Comparison of ENCODE assay signal across 10 cellular contexts in genomic region chr10:34504534-34504933, GRCh38.
DNase-seq lines count a peak whose midpoint lies in the region; ATAC-seq and TF ChIP-seq lines count a peak whose summit lies in the region.
"Had no signal": no experiment of that assay in that cellular context is flagged by ENCODE, and none has a peak within 500 bp of the region (broad histone marks: within the 10 kb centered on the region; RNA-seq: fewer than 3 reads in every experiment).

No MANE protein-coding gene starts in this region.

- H2BK15ac ChIP-seq in H9 (ENCODE audit: low read depth, low read length) = no peak overlapping the region

- H3K79me1 ChIP-seq in H9 (ENCODE audit: insufficient read depth, low read depth, low read length, poor library complexity, severe bottlenecking) = no peaks in the 10 kb centered on the region

- H2BK5ac ChIP-seq in H9 (ENCODE audit: insufficient read length, low read length) = no peak overlapping the region

- POLR2A ChIA-PET in GM10248 (lab: Yijun Ruan, JAX) = no interaction called here

- H2AK5ac ChIP-seq in H9 (ENCODE audit: insufficient read length, low read length) = no peak overlapping the region

- peaks cover 0 to 7% (median 5%) of the 10 kb centered on the region in 3 experiments; a peak in 2 of 7 replicates for H3K36me3 Mint-ChIP-seq in H9 (ENCODE audit: insufficient read depth in 1 of 3, low read depth in 3 of 3)
- H3K36me3 Mint-ChIP-seq in immature natural killer cell = no peaks in the 10 kb centered on the region

- H2BK12ac ChIP-seq in H9 (ENCODE audit: insufficient read length, low read depth, low read length) = no peak overlapping the region

- H2AFZ ChIP-seq in H9 (ENCODE audit: low read length) = no peak overlapping the region

- CTCF ChIA-PET in GM10248 (lab: Yijun Ruan, JAX) = no interaction called here

- no peak overlapping the region for H3K56ac ChIP-seq in H9 (ENCODE audit: insufficient read length, low read depth, low read length)

- peak; percentile 78 for ATAC-seq in SK-N-SH treated with all-trans-retinoic acid at 6 μM for 48 hours

- H3K4me3 ChIP-seq in left ventricle myocardium inferior (no peak overlapping the region), testis (no peak overlapping the region)

- no peak overlapping the region for H4K8ac ChIP-seq in H9 (replicated peaks; ENCODE audit: insufficient read length, low read depth, low read length)

- no peak overlapping the region for H2BK120ac ChIP-seq in H9 (ENCODE audit: low read depth, low read length, poor library complexity, severe bottlenecking)

- H3K4me1 Mint-ChIP-seq in H9 (peaks cover 22 to 39% of the 10 kb centered on the region in 2 experiments), immature natural killer cell (no peaks in the 10 kb centered on the region)

- H3K23me2 ChIP-seq in H9 (ENCODE audit: insufficient read length, low read depth, low read length, poor library complexity, severe bottlenecking) = no peaks in the 10 kb centered on the region

- H3K9me3 ChIP-seq in H9 (ENCODE audit: control insufficient read depth, low read depth, low read length) (no peaks in the 10 kb centered on the region), left ventricle myocardium inferior (replicated peaks) (no peaks in the 10 kb centered on the region), testis (no peaks in the 10 kb centered on the region)

- H2BK20ac ChIP-seq in H9 (ENCODE audit: low read depth, low read length, poor library complexity, severe bottlenecking) = no peak overlapping the region

- H3K4ac ChIP-seq in H9 (ENCODE audit: low read depth, low read length) = no peak overlapping the region

- no peak overlapping the region for H3T11ph ChIP-seq in H9 (ENCODE audit: low read length)

- H3K27ac ChIP-seq in H9 (ENCODE audit: insufficient read length, low read depth, low read length) (no peak overlapping the region), left ventricle myocardium inferior (replicated peaks) (peak overlapping the region; percentile 17), testis (no peak overlapping the region)

- peaks cover 2% of the 10 kb centered on the region; the same call in 1 of the 2 replicates for H3K79me2 ChIP-seq in H9 (ENCODE audit: insufficient read depth, low read length)

- H3K27me3 ChIP-seq in H9 (ENCODE audit: insufficient read depth, low read length) = no peaks in the 10 kb centered on the region
- no peaks in the 10 kb centered on the region for H3K27me3 ChIP-seq in left ventricle myocardium inferior (ENCODE audit: low read depth)
- no peaks in the 10 kb centered on the region for H3K27me3 ChIP-seq in testis

- TF ChIP-seq CTCF in H9 (conservative IDR thresholded peaks at IDR 0.05) (no peak), left ventricle myocardium inferior (IDR thresholded peaks at IDR 0.05; ENCODE audit: borderline replicate concordance) (no peak), GM10248 (IDR thresholded peaks at IDR 0.05; ENCODE audit: control extremely low read depth, extremely low read depth, low read depth, missing control alignments) (no peak), testis (IDR thresholded peaks at IDR 0.05) (no peak)

- TF ChIP-seq POLR2A in testis (IDR thresholded peaks at IDR 0.05) = no peak

- H3K9me3 Mint-ChIP-seq in H9 = no peaks in the 10 kb centered on the region
- H3K9me3 Mint-ChIP-seq in immature natural killer cell = no peaks in the 10 kb centered on the region

- H3K36me3 ChIP-seq in left ventricle myocardium inferior = no peaks in the 10 kb centered on the region
- H3K36me3 ChIP-seq in testis (ENCODE audit: low read depth, missing control alignments) = no peaks in the 10 kb centered on the region

- H4K5ac ChIP-seq in H9 (ENCODE audit: insufficient read length, low read depth, low read length) = no peak overlapping the region

- H4K20me1 ChIP-seq in H9 (ENCODE audit: control insufficient read depth, insufficient read depth, insufficient read length) = no peaks in the 10 kb centered on the region

- H3K18ac ChIP-seq in H9 (ENCODE audit: insufficient read length, low read depth, low read length) = no peak overlapping the region

- no peaks in the 10 kb centered on the region for H3K27me3 Mint-ChIP-seq in H9 (ENCODE audit: low read depth)
- peaks cover 3 to 7% (median 4%) of the 10 kb centered on the region in 3 donors for H3K27me3 Mint-ChIP-seq in immature natural killer cell (ENCODE audit: low read depth in 3 of 3)

- no peak overlapping the region for H3K9ac ChIP-seq in H9 (ENCODE audit: extremely low read depth, insufficient read length, low read length)

- no peak overlapping the region for H3K23ac ChIP-seq in H9 (ENCODE audit: insufficient read length, low read depth, low read length)

- DNase-seq in A172 (ENCODE audit: low spot score) (peak; percentile 86), H9 (no peak), left ventricle myocardium inferior (no peak), GM10248 (ENCODE audit: extremely low spot score) (no peak), DMS153 (lab: John Stamatoyannopoulos, UW) (no peak), immature natural killer cell (no peak), testis (no peak)
- DNase-seq: NCI-H1930; stimulated activated naive CD4-positive, alpha-beta T cell had no signal

- H3K14ac ChIP-seq in H9 (ENCODE audit: insufficient read depth, low read length) = no peak overlapping the region

- intact Hi-C loops in left ventricle myocardium inferior (cut with micrococcal nuclease) (no loop called here), testis (cut with DNase I; ENCODE audit: low total_unique reads) (no loop called here)

- H3K4me2 ChIP-seq in H9 (ENCODE audit: insufficient read depth, insufficient read length, low read length) = no peak overlapping the region

- peak overlapping the region; percentile 23 to 79 (median 73); a peak in 5 of 7 replicates for H3K27ac Mint-ChIP-seq in H9
- H3K27ac Mint-ChIP-seq in immature natural killer cell = no peak overlapping the region

- no CpG with 5 or more reads among the region's 3 CpGs for WGBS in H9 (ENCODE audit: extremely low coverage, insufficient read length, low lambda C conversion rate)
- 51 to 69% methylated on average over 3 of the region's 3 CpGs for WGBS in testis, 2 donors

- H3K4me3 Mint-ChIP-seq in H9 = no peak overlapping the region
- H3K4me3 Mint-ChIP-seq in immature natural killer cell = no peak overlapping the region

- H3K4me1 ChIP-seq in H9 (ENCODE audit: insufficient read depth, low read length) (no peaks in the 10 kb centered on the region; the same call in 1 of the 2 replicates), left ventricle myocardium inferior (peaks cover 46% of the 10 kb centered on the region), testis (no peaks in the 10 kb centered on the region)

- no peak overlapping the region for H4K91ac ChIP-seq in H9 (ENCODE audit: insufficient read length, low read depth, low read length)

TF ChIP-seq in SK-N-SH treated with all-trans-retinoic acid at 6 μM for 48 hours, 23 proteins besides CTCF, POLR2A, EP300 and RAD21:
- TF ChIP-seq ARNTL (CRISPR knock-in tag; IDR thresholded peaks at IDR 0.05; ENCODE audit: borderline replicate concordance, low read depth) (no peak), ISL1 (CRISPR knock-in tag; IDR thresholded peaks at IDR 0.05) (no peak), ZNF70 (CRISPR knock-in tag; IDR thresholded peaks at IDR 0.05) (no peak), GLIS3 (CRISPR knock-in tag; IDR thresholded peaks at IDR 0.05) (no peak), RARB (CRISPR knock-in tag; IDR thresholded peaks at IDR 0.05) (no peak), TOX (CRISPR knock-in tag; IDR thresholded peaks at IDR 0.05; ENCODE audit: borderline replicate concordance) (no peak), ESRRG (CRISPR knock-in tag; IDR thresholded peaks at IDR 0.05) (no peak), ZNF565 (CRISPR knock-in tag; conservative IDR thresholded peaks at IDR 0.05; ENCODE audit: low read depth) (no peak), PATZ1 (CRISPR knock-in tag; IDR thresholded peaks at IDR 0.05; ENCODE audit: borderline replicate concordance) (no peak)

Comparison
In these comparisons a context has a peak if more than half of its experiments do, and no peak if none do; other contexts are left out.
1. H3K27ac Mint-ChIP-seq: peak in H9 (3 of 3); none in immature natural killer cell (0 of 6).